Comparison of ENCODE assay signal across 8 cellular contexts in the genomic region with DNA sequence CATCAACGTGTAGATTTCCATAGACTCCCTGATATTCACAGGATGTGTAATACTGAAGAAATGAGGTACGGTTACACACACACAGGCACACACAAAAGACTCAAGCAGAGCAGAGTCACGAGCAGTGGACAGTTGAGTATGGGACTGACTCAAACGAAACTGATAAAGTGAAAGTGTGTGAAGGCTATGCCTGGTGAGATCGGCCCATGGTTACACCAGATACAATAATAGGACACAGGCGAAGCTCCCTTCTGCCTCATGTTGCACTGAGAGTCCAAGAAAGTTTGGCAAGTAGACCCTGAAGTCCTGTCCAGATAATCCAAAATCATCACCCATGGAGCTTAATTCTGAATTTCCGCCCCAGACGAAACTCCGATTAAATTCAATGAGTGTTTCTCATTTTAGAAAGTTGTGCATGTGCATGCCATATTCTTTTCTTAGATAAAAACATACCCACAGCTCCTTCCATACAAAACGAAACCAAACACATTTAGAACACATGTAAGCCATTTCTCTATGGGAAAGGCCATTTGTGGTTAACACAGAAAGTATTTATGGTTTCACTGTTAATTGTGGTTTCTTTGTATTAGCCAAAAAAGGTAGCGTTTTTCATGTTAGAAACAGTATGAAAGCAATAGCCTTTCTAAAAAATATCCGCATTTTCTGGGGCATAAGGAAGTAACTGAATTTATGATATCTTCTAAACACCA.
DNase-seq lines count a peak whose midpoint lies in the region; ATAC-seq and TF ChIP-seq lines count a peak whose summit lies in the region.
"Had no signal": no experiment of that assay in that cellular context is flagged by ENCODE, and none has a peak within 500 bp of the region (broad histone marks: within the 10 kb centered on the region; RNA-seq: fewer than 3 reads in every experiment).

No MANE protein-coding gene starts in this region.

- in situ Hi-C loops in ACHN (cut with HindIII; ENCODE audit: low pct_ligation_motif_present, low pct_unique_long_range_greater_than_20kb, low sequenced_read_pairs): no loop called here

- no peaks in the 10 kb centered on the region for H3K4me1 ChIP-seq in A673 (ENCODE audit: insufficient read depth, low read length, poor library complexity, severe bottlenecking)

- BruUV-seq in A673 (replicated peaks; lab: Mats Ljungman, UMichigan): no TSS peak

- no peaks in the 10 kb centered on the region for H3K9me3 ChIP-seq in A673 (ENCODE audit: low read depth, low read length, poor library complexity, severe bottlenecking)

- DNase-seq in NB4 (ENCODE audit: low read depth) (peak; percentile 81), foreskin fibroblast (peak; percentile 38 to 72), A673 (ENCODE audit: low spot score) (no peak), ACHN (no peak), mesothelial cell of epicardium (ENCODE audit: low spot score in 2 of 2, unreplicated experiment in 2 of 2) (no peak)

- no peak overlapping the region for H3K4me3 Mint-ChIP-seq in mesothelial cell of epicardium
- H3K4me3 Mint-ChIP-seq: neural crest cell had no signal

- H3K36me3 Mint-ChIP-seq in mesothelial cell of epicardium: no peaks in the 10 kb centered on the region

- peaks cover 14% of the 10 kb centered on the region for H3K27me3 Mint-ChIP-seq in mesothelial cell of epicardium (ENCODE audit: low read depth)

- ATAC-seq in GM18519 (IDR thresholded peaks at IDR 0.05; ENCODE audit: low FRiP score, unreplicated experiment) (peak; percentile 96), HG02588 (IDR thresholded peaks at IDR 0.05; ENCODE audit: unreplicated experiment) (peak; percentile 92)

- no peak overlapping the region for H3K27ac Mint-ChIP-seq in mesothelial cell of epicardium

- CTCF ChIA-PET in A673 (lab: Charles Lee): no interaction called here

- H3K27me3 ChIP-seq in A673 (replicated peaks; ENCODE audit: insufficient read depth, low read depth, low read length, poor library complexity): no peaks in the 10 kb centered on the region

- H3K4me3 ChIP-seq in NB4 (ENCODE audit: low read depth, low read length) (peak overlapping the region; percentile 51), foreskin fibroblast (ENCODE audit: low read depth in 1 of 2, low read length in 2 of 2) (peak overlapping the region; percentile 44 to 65), A673 (ENCODE audit: low read depth, low read length, poor library complexity, severe bottlenecking) (no peak overlapping the region)

- intact Hi-C loops in A673 (cut with micrococcal nuclease; ENCODE audit: unreplicated experiment): loop anchor here (10.0 kb wide), 1 partner anchor 1373 kb away; no protein-coding TSS in a partner anchor

- no peaks in the 10 kb centered on the region for H3K36me3 ChIP-seq in A673 (ENCODE audit: insufficient read depth, low read length, poor library complexity, severe bottlenecking)

- TF ChIP-seq POLR2A in NB4 (IDR thresholded peaks at IDR 0.05; ENCODE audit: extremely low read depth, insufficient read length): no peak

- no peaks in the 10 kb centered on the region for H3K9me3 Mint-ChIP-seq in mesothelial cell of epicardium
- H3K9me3 Mint-ChIP-seq: neural crest cell had no signal

- POLR2A ChIA-PET in A673 (lab: Charles Lee; ENCODE audit: low non-redundant PET): no interaction called here

- TF ChIP-seq CTCF in NB4 (IDR thresholded peaks at IDR 0.05; ENCODE audit: low read depth, low read length) (no peak), foreskin fibroblast (IDR thresholded peaks at IDR 0.05; ENCODE audit: low read depth, low read length) (no peak), A673 (conservative IDR thresholded peaks at IDR 0.05; ENCODE audit: low read depth, low read length) (no peak), mesothelial cell of epicardium (IDR thresholded peaks at IDR 0.05; ENCODE audit: unreplicated experiment) (no peak)

- no peaks in the 10 kb centered on the region for H3K4me1 Mint-ChIP-seq in mesothelial cell of epicardium
- H3K4me1 Mint-ChIP-seq: neural crest cell had no signal

- H3K27ac ChIP-seq in A673 (ENCODE audit: low read depth, low read length, poor library complexity, severe bottlenecking): no peak overlapping the region

Comparison
In these comparisons a context has a peak if more than half of its experiments do, and no peak if none do; other contexts are left out.
1. DNase-seq: peak in NB4 (single experiment) and foreskin fibroblast (2 of 2); none in A673 (single experiment), ACHN (single experiment) and mesothelial cell of epicardium (0 of 2).